8 cellular contexts compared by ENCODE assay signal in genomic region chr5:157464518-157465171, GRCh38. TPM values are rescaled to one million over a fixed set of nuclear protein-coding genes. Genes with fewer than 3 reads are reported as not detected.
DNase-seq lines count a peak whose midpoint lies in the region; ATAC-seq and TF ChIP-seq lines count a peak whose summit lies in the region.

No MANE protein-coding gene starts in this region.

- peaks cover 0 to 33% (median 0%) of the 10 kb centered on the region in 4 donors for H3K36me3 ChIP-seq in sigmoid colon

- peak; percentile 56 for DNase-seq in AG09319 (ENCODE audit: extremely low read depth, low read depth)
- peak; percentile 79 for DNase-seq in epithelial cell of proximal tubule (ENCODE audit: low read depth)
- DNase-seq in sigmoid colon = peak; percentile 83
- DNase-seq in endothelial cell (ENCODE audit: low spot score) = no peak
- DNase-seq in NCI-H1105 treated with DMSO at 0.1 percent for 48 hours (lab: John Stamatoyannopoulos, UW) = no peak

- TF ChIP-seq EP300 in sigmoid colon (IDR thresholded peaks at IDR 0.05) = peak in 2 of 4 donors; percentile 17 to 37

- no peak for TF ChIP-seq CTCF in AG09319 (IDR thresholded peaks at IDR 0.05; ENCODE audit: low read depth, low read length)
- no peak for TF ChIP-seq CTCF in epithelial cell of proximal tubule (conservative IDR thresholded peaks at IDR 0.05; ENCODE audit: low read depth, low read length)
- TF ChIP-seq CTCF in sigmoid colon (IDR thresholded peaks at IDR 0.05) = no peak
- TF ChIP-seq CTCF in endothelial cell (IDR thresholded peaks at IDR 0.05; ENCODE audit: unreplicated experiment) = no peak

- no peak overlapping the region for H3K4me3 Mint-ChIP-seq in endothelial cell (ENCODE audit: unreplicated experiment)

- peak overlapping the region; percentile 53 to 81 (median 72) for H3K27ac ChIP-seq in sigmoid colon

- intact Hi-C loops in sigmoid colon (cut with DNase I) = loop anchor here (5.0 kb wide), 2 partner anchors 77 to 97 kb away; no protein-coding TSS in a partner anchor

- ATAC-seq in GM19395 (IDR thresholded peaks at IDR 0.05; ENCODE audit: unreplicated experiment) (peak; percentile 93), HG03354 (IDR thresholded peaks at IDR 0.05; ENCODE audit: poor library complexity, severe bottlenecking, unreplicated experiment) (peak; percentile 88)
- peak; percentile 94 to 95 for ATAC-seq in activated CD4-positive, CD25-positive, alpha-beta regulatory T cell treated with anti-CD3 and anti-CD28 coated beads, Interleukin-2, amount 50 U/mL, for 24 hours

- WGBS in sigmoid colon, 2 donors = 38 to 45% methylated on average over 4 of the region's 4 CpGs

- no peak overlapping the region for H3K27ac Mint-ChIP-seq in endothelial cell (ENCODE audit: unreplicated experiment)

- peaks cover 15% of the 10 kb centered on the region for H3K4me1 Mint-ChIP-seq in endothelial cell (ENCODE audit: unreplicated experiment)

- H3K4me1 ChIP-seq in sigmoid colon = peaks cover 0 to 55% (median 34%) of the 10 kb centered on the region in 4 donors

- H3K9me3 Mint-ChIP-seq in endothelial cell (ENCODE audit: unreplicated experiment) = no peaks in the 10 kb centered on the region

- H3K9me3 ChIP-seq in sigmoid colon = no peaks in the 10 kb centered on the region

- peaks cover 10% of the 10 kb centered on the region for H3K36me3 Mint-ChIP-seq in endothelial cell (ENCODE audit: low read depth, unreplicated experiment)

- no peaks in the 10 kb centered on the region for H3K27me3 ChIP-seq in sigmoid colon

- no peak for TF ChIP-seq POLR2A in sigmoid colon (IDR thresholded peaks at IDR 0.05)

- H3K27me3 Mint-ChIP-seq in endothelial cell (ENCODE audit: unreplicated experiment) = peaks cover 8% of the 10 kb centered on the region

- no peak overlapping the region for H3K4me3 ChIP-seq in epithelial cell of proximal tubule (ENCODE audit: low read depth, low read length)
- no peak overlapping the region for H3K4me3 ChIP-seq in sigmoid colon

RNA-seq across cellular contexts. Expression of gene NIPAL4, which starts 4.6 kb away (rescaled TPM):
- total RNA-seq in epithelial cell of proximal tubule = 2.4 and 5.6 TPM in 2 replicates
- 1 to 10 TPM; 2.8 to 5.1 (median 4.9) TPM for total RNA-seq in sigmoid colon
- polyA plus RNA-seq in sigmoid colon = 1 to 10 TPM in 1 of 3 donors, not detected in 2; 1.3 TPM
- total RNA-seq in endothelial cell (ENCODE audit: unreplicated experiment) = not detected

Comparison
In these comparisons a context has a peak if more than half of its experiments do, and no peak if none do; other contexts are left out.
1. DNase-seq: peak in AG09319 (single experiment), epithelial cell of proximal tubule (single experiment) and sigmoid colon (single experiment); none in endothelial cell (single experiment) and NCI-H1105 treated with DMSO at 0.1 percent for 48 hours (single experiment).
2. Peak in every context shown above with its lines, with median percentiles within 50 percentile points of each other: ATAC-seq.